Comparison of ENCODE assay signal across 11 cellular contexts in the genomic region with DNA sequence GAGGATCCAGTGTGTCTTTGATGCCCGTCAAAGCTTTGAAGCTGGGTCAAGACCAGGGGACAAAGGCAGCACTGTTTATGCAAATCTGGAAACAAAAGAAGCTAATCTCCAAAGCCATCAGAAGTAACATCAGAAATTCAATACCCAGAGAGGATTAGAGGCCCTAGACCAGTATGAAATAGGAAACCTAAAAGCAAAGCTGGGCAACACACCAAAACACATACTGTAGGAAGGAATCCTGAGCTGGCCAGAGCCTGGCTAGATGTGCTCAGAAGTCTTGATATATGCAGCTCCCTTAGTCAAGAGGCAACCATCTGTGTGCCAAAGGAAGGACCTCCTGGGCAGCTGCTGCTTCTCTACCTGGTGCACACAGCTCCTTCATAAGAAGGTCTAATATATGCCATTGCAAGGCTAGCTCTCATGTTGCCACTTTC. TPM values are rescaled to one million over a fixed set of nuclear protein-coding genes. Genes with fewer than 3 reads are reported as not detected.
DNase-seq lines count a peak whose midpoint lies in the region; ATAC-seq and TF ChIP-seq lines count a peak whose summit lies in the region.
"Had no signal": no experiment of that assay in that cellular context is flagged by ENCODE, and none has a peak within 500 bp of the region (broad histone marks: within the 10 kb centered on the region; RNA-seq: fewer than 3 reads in every experiment).

No MANE protein-coding gene starts in this region.

- no peaks in the 10 kb centered on the region for H3K79me2 ChIP-seq in osteoblast (ENCODE audit: insufficient read depth, low read length)

- H3K4me1 Mint-ChIP-seq in brain: peaks cover 95% of the 10 kb centered on the region
- no peaks in the 10 kb centered on the region for H3K4me1 Mint-ChIP-seq in activated T-cell treated with anti-CD3 and anti-CD28 coated beads, Interleukin-2, amount 50 U/mL, for 4 hours (ENCODE audit: low read depth)

- peak overlapping the region in 3 of 5 experiments; percentile 22 to 45 (median 33) for H3K4me3 Mint-ChIP-seq in brain
- no peak overlapping the region for H3K4me3 Mint-ChIP-seq in activated T-cell treated with anti-CD3 and anti-CD28 coated beads, Interleukin-2, amount 50 U/mL, for 4 hours

- H3K4me1 ChIP-seq in osteoblast (ENCODE audit: insufficient read depth, low read length): peaks cover 18% of the 10 kb centered on the region
- H3K4me1 ChIP-seq: Peyer's patch had no signal

- H3K9me3 ChIP-seq in osteoblast (ENCODE audit: low read depth, low read length): no peaks in the 10 kb centered on the region
- H3K9me3 ChIP-seq: Peyer's patch had no signal

- DNase-seq in DMS53 (lab: John Stamatoyannopoulos, UW): peak; percentile 90
- peak; percentile 79 for DNase-seq in NCI-H2029 (lab: John Stamatoyannopoulos, UW)
- DNase-seq in osteoblast (ENCODE audit: insufficient read length, low spot score, missing footprints): peak; percentile 62
- no peak for DNase-seq in activated T-cell treated with anti-CD3 and anti-CD28 coated beads, Interleukin-2, amount 50 U/mL, for 4 hours
- DNase-seq in activated effector memory CD4-positive, alpha-beta T cell treated with Interleukin-2 at 50 U/mL for 16 hours: no peak
- DNase-seq: effector memory CD4-positive, alpha-beta T cell; midbrain; Peyer's patch had no signal

- TF ChIP-seq CTCF in brain (conservative IDR thresholded peaks at IDR 0.05) (no peak), osteoblast (IDR thresholded peaks at IDR 0.05; ENCODE audit: extremely low read depth, low read depth, low read length) (no peak)

- no peaks in the 10 kb centered on the region for H3K36me3 Mint-ChIP-seq in brain
- H3K36me3 Mint-ChIP-seq in activated T-cell treated with anti-CD3 and anti-CD28 coated beads, Interleukin-2, amount 50 U/mL, for 4 hours (ENCODE audit: insufficient read depth): no peaks in the 10 kb centered on the region

- H4K20me1 ChIP-seq in osteoblast (ENCODE audit: insufficient read depth, low read length): no peaks in the 10 kb centered on the region

- peak overlapping the region in 4 of 5 experiments; percentile 23 to 91 (median 57) for H3K27ac Mint-ChIP-seq in brain

- no peaks in the 10 kb centered on the region for H3K27me3 Mint-ChIP-seq in brain
- H3K27me3 Mint-ChIP-seq in activated T-cell treated with anti-CD3 and anti-CD28 coated beads, Interleukin-2, amount 50 U/mL, for 4 hours (ENCODE audit: low read depth): no peaks in the 10 kb centered on the region

- ATAC-seq in HG02610 (IDR thresholded peaks at IDR 0.05; ENCODE audit: unreplicated experiment) (no peak), HG02763 (IDR thresholded peaks at IDR 0.05; ENCODE audit: unreplicated experiment) (no peak)
- ATAC-seq in activated T-cell treated with anti-CD3 and anti-CD28 coated beads, Interleukin-2, amount 50 U/mL, for 4 hours: no peak

- no peaks in the 10 kb centered on the region for H3K27me3 ChIP-seq in osteoblast (ENCODE audit: insufficient read depth, low read length)
- H3K27me3 ChIP-seq: Peyer's patch had no signal

- H3K4me2 ChIP-seq in osteoblast (ENCODE audit: insufficient read depth, low read length): peak overlapping the region; percentile 25

- H3K36me3 ChIP-seq in osteoblast (ENCODE audit: insufficient read depth, low read length): no peaks in the 10 kb centered on the region
- H3K36me3 ChIP-seq: Peyer's patch had no signal

- peak overlapping the region; percentile 21 for H2AFZ ChIP-seq in osteoblast (ENCODE audit: low read length)

- H3K9me3 Mint-ChIP-seq in brain: no peaks in the 10 kb centered on the region
- no peaks in the 10 kb centered on the region for H3K9me3 Mint-ChIP-seq in activated T-cell treated with anti-CD3 and anti-CD28 coated beads, Interleukin-2, amount 50 U/mL, for 4 hours

- H3K27ac ChIP-seq in osteoblast (ENCODE audit: low read depth, low read length): no peak overlapping the region
- H3K27ac ChIP-seq: Peyer's patch had no signal

- H3K4me3 ChIP-seq in osteoblast (ENCODE audit: insufficient read depth, low read length): no peak overlapping the region
- H3K4me3 ChIP-seq: Peyer's patch had no signal

RNA-seq across cellular contexts. Expression of gene COLGALT2, which starts 12.3 kb away (rescaled TPM):
- polyA plus RNA-seq in brain (ENCODE audit: insufficient read depth, low read depth, low replicate concordance): 15.2 TPM
- total RNA-seq in osteoblast: 1.1 and 1.2 TPM in 2 replicates
- 1 to 10 TPM in 2 of 3 donors, under 1 TPM in 1; 0.63 to 1.5 (median 1.2) TPM for total RNA-seq in activated T-cell treated with anti-CD3 and anti-CD28 coated beads, Interleukin-2, amount 50 U/mL, for 4 hours

RNA-seq across cellular contexts. Expression of gene TSEN15, which starts 26.3 kb away (rescaled TPM):
- 30.2 TPM for polyA plus RNA-seq in brain (ENCODE audit: insufficient read depth, low read depth, low replicate concordance)
- 51.8 and 57.2 TPM in 2 replicates for total RNA-seq in osteoblast
- 10 to 100 TPM; 54.7 to 58.9 (median 56.3) TPM for total RNA-seq in activated T-cell treated with anti-CD3 and anti-CD28 coated beads, Interleukin-2, amount 50 U/mL, for 4 hours

Comparison
In these comparisons a context has a peak if more than half of its experiments do, and no peak if none do; other contexts are left out.
1. DNase-seq: peak in DMS53 (single experiment), NCI-H2029 (single experiment) and osteoblast (single experiment); none in activated T-cell treated with anti-CD3 and anti-CD28 coated beads, Interleukin-2, amount 50 U/mL, for 4 hours (single experiment) and activated effector memory CD4-positive, alpha-beta T cell treated with Interleukin-2 at 50 U/mL for 16 hours (single experiment).